ENCODE assay signal across 16 cellular contexts in genomic region chr6:149487316-149487715, GRCh38. TPM values are rescaled to one million over a fixed set of nuclear protein-coding genes. Genes with fewer than 3 reads are reported as not detected.
DNase-seq lines count a peak whose midpoint lies in the region; ATAC-seq and TF ChIP-seq lines count a peak whose summit lies in the region.
"Had no signal": no experiment of that assay in that cellular context is flagged by ENCODE, and none has a peak within 500 bp of the region (broad histone marks: within the 10 kb centered on the region; RNA-seq: fewer than 3 reads in every experiment).

No MANE protein-coding gene starts in this region.

- no peaks in the 10 kb centered on the region for H3K27me3 ChIP-seq in CD8-positive, alpha-beta T cell (ENCODE audit: insufficient read depth, low read length)
- no peaks in the 10 kb centered on the region for H3K27me3 ChIP-seq in transverse colon

- no peak for TF ChIP-seq CTCF in activated CD8-positive, alpha-beta T cell treated with anti-CD3 and anti-CD28 coated beads for 36 hours (IDR thresholded peaks at IDR 0.05)
- TF ChIP-seq CTCF in CD8-positive, alpha-beta T cell (IDR thresholded peaks at IDR 0.05) = no peak
- no peak for TF ChIP-seq CTCF in transverse colon (IDR thresholded peaks at IDR 0.05)

- DNase-seq in activated CD8-positive, alpha-beta T cell treated with anti-CD3 and anti-CD28 coated beads for 36 hours = no peak
- DNase-seq in activated CD8-positive, alpha-beta T cell treated with anti-CD3 and anti-CD28 coated beads, Interleukin-2, amount 10 ng/mL, durations not matched to agents 7 days and 5 days = no peak
- no peak for DNase-seq in CD8-positive, alpha-beta T cell
- DNase-seq in T-helper 17 cell = no peak
- no peak for DNase-seq in naive thymus-derived CD8-positive, alpha-beta T cell
- no peak for DNase-seq in transverse colon
- DNase-seq in NCI-H524 treated with DMSO at 0.1 percent for 48 hours (lab: John Stamatoyannopoulos, UW) = no peak
- DNase-seq: GM23248, KBM-7, NCI-H1092, NCI-H510A treated with DMSO at 0.1 percent for 48 hours, SHP77 treated with DMSO at 0.1 percent for 48 hours had no signal

- ATAC-seq in activated CD8-positive, alpha-beta T cell treated with anti-CD3 and anti-CD28 coated beads for 36 hours = no peak
- ATAC-seq in activated CD8-positive, alpha-beta T cell treated with anti-CD3 and anti-CD28 coated beads, Interleukin-2, amount 10 ng/mL, durations not matched to agents 7 days and 5 days = no peak
- ATAC-seq in CD8-positive, alpha-beta T cell = no peak
- ATAC-seq in T-helper 17 cell (no peak), HG03135 (IDR thresholded peaks at IDR 0.05; ENCODE audit: unreplicated experiment) (no peak)
- ATAC-seq in naive thymus-derived CD8-positive, alpha-beta T cell = no peak
- ATAC-seq: HCT116, SK-N-SH treated with all-trans-retinoic acid at 6 μM for 48 hours had no signal

- CTCF ChIA-PET in activated CD8-positive, alpha-beta T cell treated with anti-CD3 and anti-CD28 coated beads for 36 hours (lab: Charles Lee) = interaction anchor here (1.2 kb wide), 1 partner anchor 11 kb away, joined by 5 read pairs; no protein-coding TSS in a partner anchor
- CTCF ChIA-PET in activated CD8-positive, alpha-beta T cell treated with anti-CD3 and anti-CD28 coated beads, Interleukin-2, amount 10 ng/mL, durations not matched to agents 7 days and 5 days (lab: Charles Lee) = no interaction called here
- CTCF ChIA-PET in CD8-positive, alpha-beta T cell (lab: Charles Lee) = interaction anchor here (1.2 to 1.6 kb wide), 4 partner anchors 18 to 335 kb away, joined by 3 to 6 read pairs (median 4); partner anchors contain the start of gene PPIL4

- TF ChIP-seq POLR2A in transverse colon (IDR thresholded peaks at IDR 0.05) = no peak

- H3K27ac Mint-ChIP-seq in activated CD8-positive, alpha-beta T cell treated with anti-CD3 and anti-CD28 coated beads for 36 hours = peak overlapping the region; percentile 86
- H3K27ac Mint-ChIP-seq in activated CD8-positive, alpha-beta T cell treated with anti-CD3 and anti-CD28 coated beads, Interleukin-2, amount 10 ng/mL, durations not matched to agents 7 days and 5 days = no peak overlapping the region
- H3K27ac Mint-ChIP-seq in CD8-positive, alpha-beta T cell = peak overlapping the region; percentile 23
- peak overlapping the region; percentile 100 for H3K27ac Mint-ChIP-seq in T-helper 17 cell
- peak overlapping the region in 9 of 10 donors; percentile 18 to 95 (median 82) for H3K27ac Mint-ChIP-seq in naive thymus-derived CD8-positive, alpha-beta T cell

- peaks cover 16% of the 10 kb centered on the region for H3K36me3 Mint-ChIP-seq in activated CD8-positive, alpha-beta T cell treated with anti-CD3 and anti-CD28 coated beads for 36 hours (ENCODE audit: low read depth)
- no peaks in the 10 kb centered on the region for H3K36me3 Mint-ChIP-seq in activated CD8-positive, alpha-beta T cell treated with anti-CD3 and anti-CD28 coated beads, Interleukin-2, amount 10 ng/mL, durations not matched to agents 7 days and 5 days (ENCODE audit: low read depth)
- peaks cover 3% of the 10 kb centered on the region for H3K36me3 Mint-ChIP-seq in CD8-positive, alpha-beta T cell
- H3K36me3 Mint-ChIP-seq in T-helper 17 cell (ENCODE audit: low read depth) = peaks cover 6% of the 10 kb centered on the region
- H3K36me3 Mint-ChIP-seq in naive thymus-derived CD8-positive, alpha-beta T cell = no peaks in the 10 kb centered on the region
- H3K36me3 Mint-ChIP-seq: CD14-positive monocyte had no signal

- in situ Hi-C loops in transverse colon (cut with MboI; ENCODE audit: low pct_ligation_motif_present in 1 of 4, low pct_unique_long_range_greater_than_20kb in 1 of 4, low sequenced_read_pairs in 3 of 4) = no loop called here

- WGBS in transverse colon (ENCODE audit: low coverage in 1 of 2), 2 donors = 92 to 94% methylated on average over 2 to 4 of the region's 4 CpGs

- peaks cover 67% of the 10 kb centered on the region for H3K4me1 Mint-ChIP-seq in activated CD8-positive, alpha-beta T cell treated with anti-CD3 and anti-CD28 coated beads for 36 hours (ENCODE audit: low read depth)
- H3K4me1 Mint-ChIP-seq in activated CD8-positive, alpha-beta T cell treated with anti-CD3 and anti-CD28 coated beads, Interleukin-2, amount 10 ng/mL, durations not matched to agents 7 days and 5 days (ENCODE audit: low read depth) = peaks cover 40% of the 10 kb centered on the region
- peaks cover 49% of the 10 kb centered on the region for H3K4me1 Mint-ChIP-seq in CD8-positive, alpha-beta T cell (ENCODE audit: low read depth)
- peaks cover 25% of the 10 kb centered on the region for H3K4me1 Mint-ChIP-seq in T-helper 17 cell
- peaks cover 17 to 62% (median 32%) of the 10 kb centered on the region in 4 donors for H3K4me1 Mint-ChIP-seq in naive thymus-derived CD8-positive, alpha-beta T cell

- no peaks in the 10 kb centered on the region for H3K36me3 ChIP-seq in CD8-positive, alpha-beta T cell (ENCODE audit: insufficient read depth, low read length)
- no peaks in the 10 kb centered on the region for H3K36me3 ChIP-seq in transverse colon

- no peaks in the 10 kb centered on the region for H3K9me3 Mint-ChIP-seq in activated CD8-positive, alpha-beta T cell treated with anti-CD3 and anti-CD28 coated beads for 36 hours
- H3K9me3 Mint-ChIP-seq in activated CD8-positive, alpha-beta T cell treated with anti-CD3 and anti-CD28 coated beads, Interleukin-2, amount 10 ng/mL, durations not matched to agents 7 days and 5 days (ENCODE audit: insufficient read depth) = no peaks in the 10 kb centered on the region
- H3K9me3 Mint-ChIP-seq in CD8-positive, alpha-beta T cell = no peaks in the 10 kb centered on the region
- H3K9me3 Mint-ChIP-seq in naive thymus-derived CD8-positive, alpha-beta T cell = no peaks in the 10 kb centered on the region
- H3K9me3 Mint-ChIP-seq: CD14-positive monocyte had no signal

- H3K4me1 ChIP-seq in CD8-positive, alpha-beta T cell (ENCODE audit: insufficient read depth, low read length) = peaks cover 30% of the 10 kb centered on the region
- H3K4me1 ChIP-seq in transverse colon = peaks cover 4 to 34% (median 18%) of the 10 kb centered on the region in 4 donors

- no peaks in the 10 kb centered on the region for H3K27me3 Mint-ChIP-seq in activated CD8-positive, alpha-beta T cell treated with anti-CD3 and anti-CD28 coated beads for 36 hours
- no peaks in the 10 kb centered on the region for H3K27me3 Mint-ChIP-seq in activated CD8-positive, alpha-beta T cell treated with anti-CD3 and anti-CD28 coated beads, Interleukin-2, amount 10 ng/mL, durations not matched to agents 7 days and 5 days (ENCODE audit: low read depth)
- H3K27me3 Mint-ChIP-seq in CD8-positive, alpha-beta T cell (ENCODE audit: low read depth) = no peaks in the 10 kb centered on the region
- H3K27me3 Mint-ChIP-seq in T-helper 17 cell = no peaks in the 10 kb centered on the region
- H3K27me3 Mint-ChIP-seq in naive thymus-derived CD8-positive, alpha-beta T cell = no peaks in the 10 kb centered on the region

- no peaks in the 10 kb centered on the region for H3K9me3 ChIP-seq in CD8-positive, alpha-beta T cell (ENCODE audit: low read length)
- H3K9me3 ChIP-seq in T-helper 17 cell (ENCODE audit: control insufficient read depth, low read length, poor library complexity, severe bottlenecking) = no peaks in the 10 kb centered on the region
- H3K9me3 ChIP-seq in transverse colon = no peaks in the 10 kb centered on the region

- no peak overlapping the region for H3K27ac ChIP-seq in CD8-positive, alpha-beta T cell (ENCODE audit: low read depth, low read length)
- no peak overlapping the region for H3K27ac ChIP-seq in transverse colon
- H3K27ac ChIP-seq: GM23248 had no signal

- TF ChIP-seq EP300 in transverse colon (IDR thresholded peaks at IDR 0.05; ENCODE audit: low read depth) = no peak

- intact Hi-C loops in activated CD8-positive, alpha-beta T cell treated with anti-CD3 and anti-CD28 coated beads for 36 hours (cut with micrococcal nuclease) = no loop called here
- intact Hi-C loops in CD8-positive, alpha-beta T cell (cut with DNase I, micrococcal nuclease) = loop anchor here in 1 of 2 experiments (5.0 kb wide), 1 partner anchor 170 kb away; the partner anchor contains the start of gene TAB2
- intact Hi-C loops in transverse colon (cut with DNase I; ENCODE audit: low total_unique reads) = no loop called here

- no peak overlapping the region for H3K4me3 Mint-ChIP-seq in activated CD8-positive, alpha-beta T cell treated with anti-CD3 and anti-CD28 coated beads for 36 hours
- no peak overlapping the region for H3K4me3 Mint-ChIP-seq in activated CD8-positive, alpha-beta T cell treated with anti-CD3 and anti-CD28 coated beads, Interleukin-2, amount 10 ng/mL, durations not matched to agents 7 days and 5 days
- no peak overlapping the region for H3K4me3 Mint-ChIP-seq in CD8-positive, alpha-beta T cell
- H3K4me3 Mint-ChIP-seq in T-helper 17 cell = no peak overlapping the region
- H3K4me3 Mint-ChIP-seq in naive thymus-derived CD8-positive, alpha-beta T cell = no peak overlapping the region

- H3K4me3 ChIP-seq in CD8-positive, alpha-beta T cell (ENCODE audit: low read depth, low read length) = no peak overlapping the region
- H3K4me3 ChIP-seq in transverse colon = no peak overlapping the region
- H3K4me3 ChIP-seq: GM23248 had no signal

- POLR2A ChIA-PET in activated CD8-positive, alpha-beta T cell treated with anti-CD3 and anti-CD28 coated beads for 36 hours (lab: Charles Lee) = interaction anchor here (0.6 to 1.7 kb wide), 4 partner anchors 10 to 191 kb away, joined by 3 to 6 read pairs (median 3); no protein-coding TSS in a partner anchor
- POLR2A ChIA-PET in activated CD8-positive, alpha-beta T cell treated with anti-CD3 and anti-CD28 coated beads, Interleukin-2, amount 10 ng/mL, durations not matched to agents 7 days and 5 days (lab: Charles Lee) = interaction anchor here (3.3 kb wide), 1 partner anchor 8 kb away, joined by 26 read pairs; no protein-coding TSS in a partner anchor
- POLR2A ChIA-PET in CD8-positive, alpha-beta T cell (lab: Charles Lee) = interaction anchor here (1.1 kb wide), 1 partner anchor 23 kb away, joined by 3 read pairs; no protein-coding TSS in a partner anchor
- POLR2A ChIA-PET in naive thymus-derived CD8-positive, alpha-beta T cell (lab: Charles Lee) = interaction anchor here (0.9 to 3.2 kb wide), 2 partner anchors 58 to 431 kb away, joined by 3 to 16 read pairs; partner anchors contain the start of gene PPIL4

RNA-seq across cellular contexts. Expression of gene ZC3H12D, which starts 2.5 kb away (rescaled TPM):
- total RNA-seq in activated CD8-positive, alpha-beta T cell treated with anti-CD3 and anti-CD28 coated beads for 36 hours = 10 to 100 TPM; 37.7 to 39.0 TPM
- 1 to 10 TPM; 6.0 to 6.1 TPM for total RNA-seq in activated CD8-positive, alpha-beta T cell treated with anti-CD3 and anti-CD28 coated beads, Interleukin-2, amount 10 ng/mL, durations not matched to agents 7 days and 5 days
- total RNA-seq in CD8-positive, alpha-beta T cell = 10 to 100 TPM; 45.9 to 50.0 TPM
- total RNA-seq in T-helper 17 cell (100 to 1,000 TPM; 219 to 248 TPM), transverse colon (10 to 100 TPM in 3 of 4 donors, 1 to 10 TPM in 1; 1.8 to 24.3 (median 12.1) TPM)
- 10 to 100 TPM; 61.9 to 63.5 TPM for total RNA-seq in naive thymus-derived CD8-positive, alpha-beta T cell
- 1 to 10 TPM; 1.1 to 1.7 (median 1.5) TPM for polyA plus RNA-seq in naive thymus-derived CD8-positive, alpha-beta T cell
- polyA plus RNA-seq: GM23248 had no signal

RNA-seq across cellular contexts. Expression of gene PPIL4, which starts 58.5 kb away (rescaled TPM):
- total RNA-seq in activated CD8-positive, alpha-beta T cell treated with anti-CD3 and anti-CD28 coated beads for 36 hours = 10 to 100 TPM; 20.8 to 21.9 TPM
- 10 to 100 TPM; 17.4 to 18.5 TPM for total RNA-seq in activated CD8-positive, alpha-beta T cell treated with anti-CD3 and anti-CD28 coated beads, Interleukin-2, amount 10 ng/mL, durations not matched to agents 7 days and 5 days
- 10 to 100 TPM; 59.1 to 59.4 TPM for total RNA-seq in CD8-positive, alpha-beta T cell
- total RNA-seq in T-helper 17 cell (10 to 100 TPM; 33.0 to 34.7 TPM), transverse colon (10 to 100 TPM; 10.1 to 30.5 (median 19.0) TPM)
- 10 to 100 TPM; 35.2 to 39.5 TPM for total RNA-seq in naive thymus-derived CD8-positive, alpha-beta T cell
- 10 to 100 TPM in 2 of 3 donors, 1 to 10 TPM in 1; 7.1 to 11.8 (median 11.8) TPM for polyA plus RNA-seq in naive thymus-derived CD8-positive, alpha-beta T cell
